In the genomic region with DNA sequence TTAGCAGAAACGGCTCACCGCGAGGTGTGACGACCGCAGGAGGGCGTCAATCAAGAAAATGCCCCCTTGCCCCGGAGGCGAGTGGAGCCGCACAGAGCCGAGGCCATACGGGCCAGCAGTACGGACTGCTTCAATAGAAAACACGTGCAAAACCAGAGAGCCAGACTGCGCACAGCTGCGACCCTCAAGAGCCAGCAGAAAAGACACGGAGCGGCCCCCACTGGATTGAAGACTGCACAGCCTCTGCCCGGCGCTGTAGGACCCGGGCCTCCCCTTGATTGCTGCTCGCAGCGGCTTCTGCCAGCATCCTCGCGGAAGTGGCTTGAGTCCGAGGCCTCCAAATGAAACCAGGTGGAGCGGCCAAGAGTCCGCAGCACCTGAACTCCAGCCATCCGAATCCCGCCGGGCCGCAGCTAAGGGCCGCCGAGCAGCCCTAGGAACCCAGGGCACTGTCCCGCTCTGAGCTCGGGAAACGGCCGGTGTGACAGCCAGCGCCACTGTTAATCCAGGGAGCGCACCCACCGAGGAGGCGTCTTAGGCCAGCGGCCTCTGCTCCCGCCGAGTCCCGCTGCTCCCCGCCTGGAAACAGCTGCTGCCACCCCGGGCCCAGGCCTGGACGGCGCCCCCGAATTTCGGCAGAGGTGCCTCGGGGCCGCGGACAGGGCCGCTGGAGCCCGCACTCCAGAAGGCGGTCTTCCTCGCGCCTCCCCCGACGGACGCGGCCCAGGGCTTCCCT, we compare ENCODE assay signal across 8 cellular contexts. TPM values are rescaled to one million over a fixed set of nuclear protein-coding genes. Genes with fewer than 3 reads are reported as not detected.
DNase-seq lines count a peak whose midpoint lies in the region; ATAC-seq and TF ChIP-seq lines count a peak whose summit lies in the region.

No MANE protein-coding gene starts in this region.

- H3K9me3 Mint-ChIP-seq in activated naive CD4-positive, alpha-beta T cell treated with anti-CD3 and anti-CD28 coated beads for 36 hours = peaks cover 1% of the 10 kb centered on the region

- H3K4me1 Mint-ChIP-seq in activated naive CD4-positive, alpha-beta T cell treated with anti-CD3 and anti-CD28 coated beads for 36 hours (ENCODE audit: low read depth) = peaks cover 19% of the 10 kb centered on the region

- H3K36me3 ChIP-seq in SK-N-SH (replicated peaks in 1 of 2; ENCODE audit: control insufficient read depth in 1 of 2, insufficient read depth in 2 of 2, low read length in 1 of 2) (no peaks in the 10 kb centered on the region), muscle layer of colon (ENCODE audit: insufficient read depth, low read length) (no peaks in the 10 kb centered on the region)

- ATAC-seq in HG03354 (IDR thresholded peaks at IDR 0.05; ENCODE audit: poor library complexity, severe bottlenecking, unreplicated experiment) (peak; percentile 33), HG03520 (IDR thresholded peaks at IDR 0.05; ENCODE audit: unreplicated experiment) (no peak)

- no peak overlapping the region for H3K27ac Mint-ChIP-seq in activated naive CD4-positive, alpha-beta T cell treated with anti-CD3 and anti-CD28 coated beads for 36 hours

- H3K27ac ChIP-seq in SK-N-SH (ENCODE audit: low read depth in 2 of 2, low read length in 1 of 2) (no peak overlapping the region), muscle layer of colon (ENCODE audit: low read depth, low read length) (peak overlapping the region; percentile 66)

- no peaks in the 10 kb centered on the region for H3K9me2 ChIP-seq in SK-N-SH

- no peaks in the 10 kb centered on the region for H3K79me2 ChIP-seq in SK-N-SH (ENCODE audit: insufficient read depth)

- H3K4me3 Mint-ChIP-seq in activated naive CD4-positive, alpha-beta T cell treated with anti-CD3 and anti-CD28 coated beads for 36 hours = peak overlapping the region; percentile 57

- intact Hi-C loops in activated naive CD4-positive, alpha-beta T cell treated with anti-CD3 and anti-CD28 coated beads for 36 hours (cut with micrococcal nuclease) = no loop called here

- no peak for TF ChIP-seq EP300 in SK-N-SH (IDR thresholded peaks at IDR 0.05; ENCODE audit: borderline replicate concordance in 1 of 2, low read depth in 1 of 2, low read length in 1 of 2)

- no peak for DNase-seq in activated naive CD4-positive, alpha-beta T cell treated with anti-CD3 and anti-CD28 coated beads for 36 hours
- DNase-seq in activated naive CD4-positive, alpha-beta T cell (lab: John Stamatoyannopoulos, UW) = no peak
- DNase-seq in SK-N-SH (peak; percentile 73), erythroblast (lab: John Stamatoyannopoulos, UW) (peak; percentile 56 to 57), globus pallidus (ENCODE audit: low spot score) (no peak)

- peak overlapping the region; percentile 57 for H3K9ac ChIP-seq in SK-N-SH
- H3K9ac ChIP-seq in muscle layer of colon (ENCODE audit: low read length) = peak overlapping the region; percentile 13

- H3K4me3 ChIP-seq in SK-N-SH (ENCODE audit: low read depth in 2 of 2, low read length in 1 of 2) = peak overlapping the region; percentile 59 to 61
- H3K4me3 ChIP-seq in muscle layer of colon (ENCODE audit: low read depth in 1 of 2, low read length in 2 of 2) = peak overlapping the region; percentile 66 to 77

- H2AFZ ChIP-seq in SK-N-SH (ENCODE audit: low read depth) = peak overlapping the region; percentile 79

- H3K9me3 ChIP-seq in SK-N-SH (no peaks in the 10 kb centered on the region), muscle layer of colon (ENCODE audit: low read length) (no peaks in the 10 kb centered on the region)

- no peak for TF ChIP-seq RAD21 in SK-N-SH (IDR thresholded peaks at IDR 0.05; ENCODE audit: low read length)

- peaks cover 4 to 5% of the 10 kb centered on the region in 2 experiments; a peak in 2 of 4 replicates for H3K4me1 ChIP-seq in SK-N-SH (ENCODE audit: control insufficient read depth in 1 of 2, insufficient read depth in 2 of 2, low read depth in 1 of 2, low read length in 1 of 2)
- H3K4me1 ChIP-seq in muscle layer of colon (ENCODE audit: insufficient read depth, low read length) = peaks cover 5% of the 10 kb centered on the region

- H3F3A ChIP-seq in SK-N-SH (replicated peaks; ENCODE audit: insufficient read depth) = peaks cover under 1% of the 10 kb centered on the region

- 0 out of 2 replicates have a peak, but pooled peaks have one; percentile 22 for TF ChIP-seq CTCF in SK-N-SH (IDR thresholded peaks at IDR 0.05)

- no peaks in the 10 kb centered on the region for H4K20me1 ChIP-seq in SK-N-SH (ENCODE audit: insufficient read depth)

- 12% methylated on average over 26 of the region's 63 CpGs for WGBS in SK-N-SH (ENCODE audit: low lambda C conversion rate)

- TF ChIP-seq POLR2A in erythroblast (IDR thresholded peaks at IDR 0.05; ENCODE audit: low read length) = no peak

- H3K27me3 Mint-ChIP-seq in activated naive CD4-positive, alpha-beta T cell treated with anti-CD3 and anti-CD28 coated beads for 36 hours (ENCODE audit: low read depth) = peaks cover 62% of the 10 kb centered on the region

- no peaks in the 10 kb centered on the region for H3K36me3 Mint-ChIP-seq in activated naive CD4-positive, alpha-beta T cell treated with anti-CD3 and anti-CD28 coated beads for 36 hours (ENCODE audit: low read depth)

- CTCF ChIA-PET in activated naive CD4-positive, alpha-beta T cell treated with anti-CD3 and anti-CD28 coated beads for 36 hours (lab: Charles Lee) = interaction anchor here (1.3 kb wide), 1 partner anchor 9 kb away, joined by 4 read pairs; no protein-coding TSS in a partner anchor
- CTCF ChIA-PET in SK-N-SH (lab: Yijun Ruan, JAX) = interaction anchor here (0.8 to 1.1 kb wide), 2 partner anchors 98 to 154 kb away, joined by 3 to 4 read pairs; no protein-coding TSS in a partner anchor

- POLR2A ChIA-PET in SK-N-SH (lab: Yijun Ruan, JAX) = no interaction called here

- peak overlapping the region; percentile 76 for H3K4me2 ChIP-seq in SK-N-SH

- H3K27me3 ChIP-seq in SK-N-SH (ENCODE audit: insufficient read depth) (no peaks in the 10 kb centered on the region), muscle layer of colon (ENCODE audit: control insufficient read depth in 1 of 2, insufficient read depth in 2 of 2, low read length in 2 of 2) (peaks cover 0 to 22% of the 10 kb centered on the region in 2 donors)

TF ChIP-seq in SK-N-SH, 30 proteins besides CTCF, POLR2A, EP300 and RAD21 (continues in another document):
- TF ChIP-seq GATA2 (CRISPR knock-in tag; IDR thresholded peaks at IDR 0.05) (no peak), TCF12 (IDR thresholded peaks at IDR 0.05) (no peak), FOXJ3 (CRISPR knock-in tag; IDR thresholded peaks at IDR 0.05) (no peak), ELF1 (IDR thresholded peaks at IDR 0.05) (0 out of 2 replicates have a peak, but pooled peaks have one; percentile 20), FOXM1 (IDR thresholded peaks at IDR 0.05; ENCODE audit: low read depth) (no peak), SMC3 (IDR thresholded peaks at IDR 0.05; ENCODE audit: low read depth, low read length) (no peak), EZH2phosphoT487 (IDR thresholded peaks at IDR 0.05; ENCODE audit: borderline replicate concordance, low read depth) (no peak), YY1 (IDR thresholded peaks at IDR 0.05; ENCODE audit: low read depth) (0 out of 2 replicates have a peak, but pooled peaks have one; percentile 15), RFX5 (IDR thresholded peaks at IDR 0.05; ENCODE audit: low read length) (no peak), MXI1 (IDR thresholded peaks at IDR 0.05; ENCODE audit: low read depth, low read length) (no peak; the same call in 1 of the 2 replicates), RXRA (IDR thresholded peaks at IDR 0.05; ENCODE audit: borderline replicate concordance, low read depth) (no peak), USF1 (IDR thresholded peaks at IDR 0.05; ENCODE audit: borderline replicate concordance, low read depth) (no peak), NFIC (IDR thresholded peaks at IDR 0.05; ENCODE audit: borderline replicate concordance) (no peak), FOSL2 (IDR thresholded peaks at IDR 0.05; ENCODE audit: borderline replicate concordance, low read depth) (no peak), TEAD4 (IDR thresholded peaks at IDR 0.05; ENCODE audit: borderline replicate concordance, insufficient read depth) (no peak)
- TF ChIP-seq, protein P1, sequence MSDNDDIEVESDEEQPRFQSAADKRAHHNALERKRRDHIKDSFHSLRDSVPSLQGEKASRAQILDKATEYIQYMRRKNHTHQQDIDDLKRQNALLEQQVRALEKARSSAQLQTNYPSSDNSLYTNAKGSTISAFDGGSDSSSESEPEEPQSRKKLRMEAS (IDR thresholded peaks at IDR 0.05; ENCODE audit: low read depth) = peak; percentile 27; the same call in 1 of the 2 replicates
- TF ChIP-seq, protein P2, sequence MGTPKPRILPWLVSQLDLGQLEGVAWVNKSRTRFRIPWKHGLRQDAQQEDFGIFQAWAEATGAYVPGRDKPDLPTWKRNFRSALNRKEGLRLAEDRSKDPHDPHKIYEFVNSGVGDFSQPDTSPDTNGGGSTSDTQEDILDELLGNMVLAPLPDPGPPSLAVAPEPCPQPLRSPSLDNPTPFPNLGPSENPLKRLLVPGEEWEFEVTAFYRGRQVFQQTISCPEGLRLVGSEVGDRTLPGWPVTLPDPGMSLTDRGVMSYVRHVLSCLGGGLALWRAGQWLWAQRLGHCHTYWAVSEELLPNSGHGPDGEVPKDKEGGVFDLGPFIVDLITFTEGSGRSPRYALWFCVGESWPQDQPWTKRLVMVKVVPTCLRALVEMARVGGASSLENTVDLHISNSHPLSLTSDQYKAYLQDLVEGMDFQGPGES (IDR thresholded peaks at IDR 0.05; ENCODE audit: low read depth, low read length) = no peak
- TF ChIP-seq, protein P3, sequence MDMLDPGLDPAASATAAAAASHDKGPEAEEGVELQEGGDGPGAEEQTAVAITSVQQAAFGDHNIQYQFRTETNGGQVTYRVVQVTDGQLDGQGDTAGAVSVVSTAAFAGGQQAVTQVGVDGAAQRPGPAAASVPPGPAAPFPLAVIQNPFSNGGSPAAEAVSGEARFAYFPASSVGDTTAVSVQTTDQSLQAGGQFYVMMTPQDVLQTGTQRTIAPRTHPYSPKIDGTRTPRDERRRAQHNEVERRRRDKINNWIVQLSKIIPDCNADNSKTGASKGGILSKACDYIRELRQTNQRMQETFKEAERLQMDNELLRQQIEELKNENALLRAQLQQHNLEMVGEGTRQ (IDR thresholded peaks at IDR 0.05; ENCODE audit: borderline replicate concordance, low read depth, low read length) = no peak

RNA-seq across cellular contexts. Expression of gene HHEX, which starts 0.7 kb away (rescaled TPM):
- under 1 TPM in 1 of 2 experiments, not detected in 1; 0.15 TPM for total RNA-seq in activated naive CD4-positive, alpha-beta T cell treated with anti-CD3 and anti-CD28 coated beads for 36 hours
- 0.75 and 1.1 TPM in 2 replicates for polyA plus RNA-seq in SK-N-SH (2012; rRNA removed)
- 1.2 and 1.3 TPM in 2 replicates for polyA plus RNA-seq in SK-N-SH (2012; cell fraction: cytosol; rRNA removed)
- 2.1 and 2.3 TPM in 2 replicates for polyA plus RNA-seq in SK-N-SH (2012; cell fraction: nucleus; rRNA removed)

Comparison
In these comparisons a context has a peak if more than half of its experiments do, and no peak if none do; other contexts are left out.
1. DNase-seq: peak in SK-N-SH (single experiment) and erythroblast (2 of 2); none in activated naive CD4-positive, alpha-beta T cell treated with anti-CD3 and anti-CD28 coated beads for 36 hours (single experiment), activated naive CD4-positive, alpha-beta T cell (0 of 4) and globus pallidus (single experiment).